16 cellular contexts compared by ENCODE assay signal in genomic region chr2:6916224-6916623, GRCh38. TPM values are rescaled to one million over a fixed set of nuclear protein-coding genes. Genes with fewer than 3 reads are reported as not detected.
DNase-seq lines count a peak whose midpoint lies in the region; ATAC-seq and TF ChIP-seq lines count a peak whose summit lies in the region.
"Had no signal": no experiment of that assay in that cellular context is flagged by ENCODE, and none has a peak within 500 bp of the region (broad histone marks: within the 10 kb centered on the region; RNA-seq: fewer than 3 reads in every experiment).

No MANE protein-coding gene starts in this region.

- no peak for TF ChIP-seq POLR2A in spleen (IDR thresholded peaks at IDR 0.05)

- H3K9me3 Mint-ChIP-seq in activated CD4-positive, alpha-beta T cell treated with anti-CD3 and anti-CD28 coated beads, Interleukin-2, amount 10 ng/mL, durations not matched to agents 24 days and 14 days = no peaks in the 10 kb centered on the region
- H3K9me3 Mint-ChIP-seq in central memory CD8-positive, alpha-beta T cell = no peaks in the 10 kb centered on the region
- H3K9me3 Mint-ChIP-seq in nephron progenitor cell = peaks cover 7% of the 10 kb centered on the region

- H3K4me1 Mint-ChIP-seq in activated CD4-positive, alpha-beta T cell treated with anti-CD3 and anti-CD28 coated beads, Interleukin-2, amount 10 ng/mL, durations not matched to agents 24 days and 14 days = peaks cover 58% of the 10 kb centered on the region
- H3K4me1 Mint-ChIP-seq in central memory CD8-positive, alpha-beta T cell = peaks cover 54% of the 10 kb centered on the region
- peaks cover 36% of the 10 kb centered on the region for H3K4me1 Mint-ChIP-seq in nephron progenitor cell

- H3K4me3 ChIP-seq in spleen = peak overlapping the region in 1 of 8 donors; percentile 77

- peak overlapping the region; percentile 78 for H3K4me3 Mint-ChIP-seq in activated CD4-positive, alpha-beta T cell treated with anti-CD3 and anti-CD28 coated beads, Interleukin-2, amount 10 ng/mL, durations not matched to agents 24 days and 14 days
- H3K4me3 Mint-ChIP-seq in central memory CD8-positive, alpha-beta T cell = peak overlapping the region; percentile 73
- H3K4me3 Mint-ChIP-seq in nephron progenitor cell = peak overlapping the region; percentile 78

- peak; percentile 55 for DNase-seq in activated CD4-positive, alpha-beta T cell treated with anti-CD3 and anti-CD28 coated beads, Interleukin-2, amount 10 ng/mL, durations not matched to agents 24 days and 14 days
- no peak for DNase-seq in activated CD4-positive, alpha-beta T cell treated with anti-CD3 and anti-CD28 coated beads for 1 hour
- no peak for DNase-seq in central memory CD8-positive, alpha-beta T cell (ENCODE audit: low spot score in 2 of 2)
- DNase-seq in nephron progenitor cell (no peak), spleen (no peak)
- DNase-seq in NK-92 treated with Interleukin-12 subunit alpha and Interleukin-12 subunit beta, amount 100 ng/mL, for 24 hours (lab: John Stamatoyannopoulos, UW) = no peak
- DNase-seq: amniotic stem cell; EL; left ventricle myocardium inferior; NCI-H2171 treated with DMSO at 0.1 percent for 48 hours; NCI-H82; stimulated activated CD4-positive, alpha-beta T cell treated with anti-CD3 and anti-CD28 coated beads, Interleukin-12 subunit alpha, Interleukin-12 subunit beta, amount 100 ng/mL, for 4 hours; stimulated activated naive CD4-positive, alpha-beta T cell treated with Interleukin-2 at 50 U/mL for 16 hours; uterus had no signal

- peaks cover 0 to 8% (median 0%) of the 10 kb centered on the region in 7 donors for H3K27me3 ChIP-seq in spleen (replicated peaks in 1 of 7)
- H3K27me3 ChIP-seq: uterus had no signal

- intact Hi-C loops in activated CD4-positive, alpha-beta T cell treated with anti-CD3 and anti-CD28 coated beads, Interleukin-2, amount 10 ng/mL, durations not matched to agents 24 days and 14 days (cut with micrococcal nuclease) = loop anchor here (2.0 to 5.0 kb wide), 2 partner anchors 39 to 96 kb away; partner anchors contain the start of gene RSAD2
- intact Hi-C loops in spleen (cut with DNase I; ENCODE audit: low total_unique reads) = no loop called here

- peaks cover 17 to 89% (median 54%) of the 10 kb centered on the region in 6 donors for H3K4me1 ChIP-seq in spleen

- ATAC-seq in central memory CD8-positive, alpha-beta T cell (replicated peaks; ENCODE audit: extremely low read depth, poor library complexity, severe bottlenecking) = no peak
- no peak for ATAC-seq in HG02973 (IDR thresholded peaks at IDR 0.05; ENCODE audit: unreplicated experiment)

- WGBS in spleen, 5 donors = 88 to 96% (median 90%) methylated on average over 3 of the region's 3 CpGs

- peak overlapping the region; percentile 62 for H3K27ac Mint-ChIP-seq in activated CD4-positive, alpha-beta T cell treated with anti-CD3 and anti-CD28 coated beads, Interleukin-2, amount 10 ng/mL, durations not matched to agents 24 days and 14 days
- no peak overlapping the region for H3K27ac Mint-ChIP-seq in central memory CD8-positive, alpha-beta T cell (ENCODE audit: low read depth)
- H3K27ac Mint-ChIP-seq in nephron progenitor cell = no peak overlapping the region

- TF ChIP-seq CTCF in nephron progenitor cell (IDR thresholded peaks at IDR 0.05) = no peak
- no peak for TF ChIP-seq CTCF in spleen (IDR thresholded peaks at IDR 0.05 in 8 of 11, conservative IDR thresholded peaks at IDR 0.05 in 3 of 11)

- H3K27me3 Mint-ChIP-seq in activated CD4-positive, alpha-beta T cell treated with anti-CD3 and anti-CD28 coated beads, Interleukin-2, amount 10 ng/mL, durations not matched to agents 24 days and 14 days = peaks cover 3% of the 10 kb centered on the region
- H3K27me3 Mint-ChIP-seq in central memory CD8-positive, alpha-beta T cell = no peaks in the 10 kb centered on the region
- peaks cover 23% of the 10 kb centered on the region for H3K27me3 Mint-ChIP-seq in nephron progenitor cell (ENCODE audit: low read depth, poor library complexity)

- peaks cover 2% of the 10 kb centered on the region for H3K36me3 ChIP-seq in KOPT-K1 (ENCODE audit: insufficient read depth, low read length)
- H3K36me3 ChIP-seq in spleen = peaks cover 0 to 24% (median 0%) of the 10 kb centered on the region in 6 donors
- H3K36me3 ChIP-seq: left ventricle myocardium inferior, uterus had no signal

- H3K27ac ChIP-seq in KOPT-K1 (ENCODE audit: low read depth, low read length, poor library complexity, severe bottlenecking) (peak overlapping the region; percentile 76), spleen (peak overlapping the region in 3 of 8 donors; percentile 87 to 94 (median 87))

- H3K9me3 ChIP-seq in KOPT-K1 (ENCODE audit: insufficient read depth, low read length, poor library complexity, severe bottlenecking) = no peaks in the 10 kb centered on the region
- no peaks in the 10 kb centered on the region for H3K9me3 ChIP-seq in spleen
- H3K9me3 ChIP-seq: left ventricle myocardium inferior, uterus had no signal

- H3K36me3 Mint-ChIP-seq in activated CD4-positive, alpha-beta T cell treated with anti-CD3 and anti-CD28 coated beads, Interleukin-2, amount 10 ng/mL, durations not matched to agents 24 days and 14 days (ENCODE audit: low read depth) = peaks cover 14% of the 10 kb centered on the region
- H3K36me3 Mint-ChIP-seq in central memory CD8-positive, alpha-beta T cell (ENCODE audit: insufficient read depth) = peaks cover 8% of the 10 kb centered on the region
- H3K36me3 Mint-ChIP-seq in nephron progenitor cell (ENCODE audit: low read depth) = peaks cover 21% of the 10 kb centered on the region

RNA-seq across cellular contexts. Expression of gene RNF144A, which starts 1.0 kb away (rescaled TPM):
- 22.1 and 23.0 TPM in 2 replicates for total RNA-seq in activated CD4-positive, alpha-beta T cell treated with anti-CD3 and anti-CD28 coated beads, Interleukin-2, amount 10 ng/mL, durations not matched to agents 24 days and 14 days
- 10 to 100 TPM; 42.5 to 86.6 (median 67.1) TPM for total RNA-seq in spleen
- polyA plus RNA-seq in spleen = 10 to 100 TPM in 1 of 3 donors, 1 to 10 TPM in 2; 3.8 to 12.5 (median 5.2) TPM

RNA-seq across cellular contexts. Expression of gene RSAD2, which starts 38.6 kb away (rescaled TPM):
- 2.0 and 2.4 TPM in 2 replicates for total RNA-seq in activated CD4-positive, alpha-beta T cell treated with anti-CD3 and anti-CD28 coated beads, Interleukin-2, amount 10 ng/mL, durations not matched to agents 24 days and 14 days
- total RNA-seq in spleen = 10 to 100 TPM in 5 of 7 donors, 1 to 10 TPM in 2; 6.2 to 18.6 (median 12.0) TPM
- 1 to 10 TPM; 2.1 to 4.7 (median 3.1) TPM for polyA plus RNA-seq in spleen

RNA-seq across cellular contexts. Expression of gene CMPK2, which starts 50.5 kb away (rescaled TPM):
- 6.4 and 6.9 TPM in 2 replicates for total RNA-seq in activated CD4-positive, alpha-beta T cell treated with anti-CD3 and anti-CD28 coated beads, Interleukin-2, amount 10 ng/mL, durations not matched to agents 24 days and 14 days
- 10 to 100 TPM in 4 of 7 donors, 1 to 10 TPM in 3; 6.7 to 18.8 (median 12.0) TPM for total RNA-seq in spleen
- 1 to 10 TPM; 2.5 to 8.0 (median 4.4) TPM for polyA plus RNA-seq in spleen
